Comparison of ENCODE assay signal across 2 cellular contexts in the genomic region with DNA sequence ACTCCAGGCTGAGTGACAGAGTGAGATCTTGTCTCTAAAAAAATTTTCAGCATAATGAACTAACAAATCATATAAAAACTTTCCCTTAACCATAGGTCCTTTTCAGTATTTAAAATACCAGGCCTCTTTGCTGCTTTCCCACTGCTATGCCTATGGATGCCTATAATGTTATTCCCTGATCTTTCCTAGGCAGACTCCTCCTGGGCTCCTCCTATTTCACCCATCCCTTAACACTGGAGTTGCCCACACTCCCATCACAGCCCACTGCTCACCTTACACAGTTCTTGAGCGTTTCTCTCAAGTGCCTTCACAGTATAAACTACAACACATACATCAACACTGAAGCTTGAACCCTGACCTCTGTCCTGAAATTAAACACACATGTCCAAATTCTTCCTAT.
TF ChIP-seq lines count a peak whose summit lies in the region.

No MANE protein-coding gene starts in this region.

TF ChIP-seq in GM23338, 12 proteins besides CTCF, POLR2A, EP300 and RAD21:
- TF ChIP-seq, protein P1, sequence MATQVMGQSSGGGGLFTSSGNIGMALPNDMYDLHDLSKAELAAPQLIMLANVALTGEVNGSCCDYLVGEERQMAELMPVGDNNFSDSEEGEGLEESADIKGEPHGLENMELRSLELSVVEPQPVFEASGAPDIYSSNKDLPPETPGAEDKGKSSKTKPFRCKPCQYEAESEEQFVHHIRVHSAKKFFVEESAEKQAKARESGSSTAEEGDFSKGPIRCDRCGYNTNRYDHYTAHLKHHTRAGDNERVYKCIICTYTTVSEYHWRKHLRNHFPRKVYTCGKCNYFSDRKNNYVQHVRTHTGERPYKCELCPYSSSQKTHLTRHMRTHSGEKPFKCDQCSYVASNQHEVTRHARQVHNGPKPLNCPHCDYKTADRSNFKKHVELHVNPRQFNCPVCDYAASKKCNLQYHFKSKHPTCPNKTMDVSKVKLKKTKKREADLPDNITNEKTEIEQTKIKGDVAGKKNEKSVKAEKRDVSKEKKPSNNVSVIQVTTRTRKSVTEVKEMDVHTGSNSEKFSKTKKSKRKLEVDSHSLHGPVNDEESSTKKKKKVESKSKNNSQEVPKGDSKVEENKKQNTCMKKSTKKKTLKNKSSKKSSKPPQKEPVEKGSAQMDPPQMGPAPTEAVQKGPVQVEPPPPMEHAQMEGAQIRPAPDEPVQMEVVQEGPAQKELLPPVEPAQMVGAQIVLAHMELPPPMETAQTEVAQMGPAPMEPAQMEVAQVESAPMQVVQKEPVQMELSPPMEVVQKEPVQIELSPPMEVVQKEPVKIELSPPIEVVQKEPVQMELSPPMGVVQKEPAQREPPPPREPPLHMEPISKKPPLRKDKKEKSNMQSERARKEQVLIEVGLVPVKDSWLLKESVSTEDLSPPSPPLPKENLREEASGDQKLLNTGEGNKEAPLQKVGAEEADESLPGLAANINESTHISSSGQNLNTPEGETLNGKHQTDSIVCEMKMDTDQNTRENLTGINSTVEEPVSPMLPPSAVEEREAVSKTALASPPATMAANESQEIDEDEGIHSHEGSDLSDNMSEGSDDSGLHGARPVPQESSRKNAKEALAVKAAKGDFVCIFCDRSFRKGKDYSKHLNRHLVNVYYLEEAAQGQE (IDR thresholded peaks at IDR 0.05; ENCODE audit: unreplicated experiment): no peak
- TF ChIP-seq POLR2AphosphoS5 (IDR thresholded peaks at IDR 0.05; ENCODE audit: low read depth) (no peak), ZNF114 (CRISPR knock-in tag; IDR thresholded peaks at IDR 0.05) (no peak), NANOG (IDR thresholded peaks at IDR 0.05; ENCODE audit: borderline replicate concordance) (no peak)

TF ChIP-seq in WTC11, 78 proteins besides CTCF, POLR2A, EP300 and RAD21 (continued from another document):
- TF ChIP-seq, protein P2, sequence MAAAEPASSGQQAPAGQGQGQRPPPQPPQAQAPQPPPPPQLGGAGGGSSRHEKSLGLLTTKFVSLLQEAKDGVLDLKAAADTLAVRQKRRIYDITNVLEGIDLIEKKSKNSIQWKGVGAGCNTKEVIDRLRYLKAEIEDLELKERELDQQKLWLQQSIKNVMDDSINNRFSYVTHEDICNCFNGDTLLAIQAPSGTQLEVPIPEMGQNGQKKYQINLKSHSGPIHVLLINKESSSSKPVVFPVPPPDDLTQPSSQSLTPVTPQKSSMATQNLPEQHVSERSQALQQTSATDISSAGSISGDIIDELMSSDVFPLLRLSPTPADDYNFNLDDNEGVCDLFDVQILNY (CRISPR knock-in tag; IDR thresholded peaks at IDR 0.05): no peak
- TF ChIP-seq, protein P3, sequence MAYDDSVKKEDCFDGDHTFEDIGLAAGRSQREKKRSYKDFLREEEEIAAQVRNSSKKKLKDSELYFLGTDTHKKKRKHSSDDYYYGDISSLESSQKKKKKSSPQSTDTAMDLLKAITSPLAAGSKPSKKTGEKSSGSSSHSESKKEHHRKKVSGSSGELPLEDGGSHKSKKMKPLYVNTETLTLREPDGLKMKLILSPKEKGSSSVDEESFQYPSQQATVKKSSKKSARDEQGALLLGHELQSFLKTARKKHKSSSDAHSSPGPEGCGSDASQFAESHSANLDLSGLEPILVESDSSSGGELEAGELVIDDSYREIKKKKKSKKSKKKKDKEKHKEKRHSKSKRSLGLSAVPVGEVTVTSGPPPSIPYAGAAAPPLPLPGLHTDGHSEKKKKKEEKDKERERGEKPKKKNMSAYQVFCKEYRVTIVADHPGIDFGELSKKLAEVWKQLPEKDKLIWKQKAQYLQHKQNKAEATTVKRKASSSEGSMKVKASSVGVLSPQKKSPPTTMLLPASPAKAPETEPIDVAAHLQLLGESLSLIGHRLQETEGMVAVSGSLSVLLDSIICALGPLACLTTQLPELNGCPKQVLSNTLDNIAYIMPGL (CRISPR knock-in tag; IDR thresholded peaks at IDR 0.05): no peak
- TF ChIP-seq HMGA2 (CRISPR knock-in tag; IDR thresholded peaks at IDR 0.05) (no peak), TCF7 (CRISPR knock-in tag; IDR thresholded peaks at IDR 0.05; ENCODE audit: low read depth) (no peak), SMAD3 (CRISPR knock-in tag; IDR thresholded peaks at IDR 0.05; ENCODE audit: borderline replicate concordance) (no peak), SOX15 (CRISPR knock-in tag; IDR thresholded peaks at IDR 0.05) (no peak), MXD4 (CRISPR knock-in tag; IDR thresholded peaks at IDR 0.05; ENCODE audit: borderline replicate concordance) (no peak)
- TF ChIP-seq, protein P4, sequence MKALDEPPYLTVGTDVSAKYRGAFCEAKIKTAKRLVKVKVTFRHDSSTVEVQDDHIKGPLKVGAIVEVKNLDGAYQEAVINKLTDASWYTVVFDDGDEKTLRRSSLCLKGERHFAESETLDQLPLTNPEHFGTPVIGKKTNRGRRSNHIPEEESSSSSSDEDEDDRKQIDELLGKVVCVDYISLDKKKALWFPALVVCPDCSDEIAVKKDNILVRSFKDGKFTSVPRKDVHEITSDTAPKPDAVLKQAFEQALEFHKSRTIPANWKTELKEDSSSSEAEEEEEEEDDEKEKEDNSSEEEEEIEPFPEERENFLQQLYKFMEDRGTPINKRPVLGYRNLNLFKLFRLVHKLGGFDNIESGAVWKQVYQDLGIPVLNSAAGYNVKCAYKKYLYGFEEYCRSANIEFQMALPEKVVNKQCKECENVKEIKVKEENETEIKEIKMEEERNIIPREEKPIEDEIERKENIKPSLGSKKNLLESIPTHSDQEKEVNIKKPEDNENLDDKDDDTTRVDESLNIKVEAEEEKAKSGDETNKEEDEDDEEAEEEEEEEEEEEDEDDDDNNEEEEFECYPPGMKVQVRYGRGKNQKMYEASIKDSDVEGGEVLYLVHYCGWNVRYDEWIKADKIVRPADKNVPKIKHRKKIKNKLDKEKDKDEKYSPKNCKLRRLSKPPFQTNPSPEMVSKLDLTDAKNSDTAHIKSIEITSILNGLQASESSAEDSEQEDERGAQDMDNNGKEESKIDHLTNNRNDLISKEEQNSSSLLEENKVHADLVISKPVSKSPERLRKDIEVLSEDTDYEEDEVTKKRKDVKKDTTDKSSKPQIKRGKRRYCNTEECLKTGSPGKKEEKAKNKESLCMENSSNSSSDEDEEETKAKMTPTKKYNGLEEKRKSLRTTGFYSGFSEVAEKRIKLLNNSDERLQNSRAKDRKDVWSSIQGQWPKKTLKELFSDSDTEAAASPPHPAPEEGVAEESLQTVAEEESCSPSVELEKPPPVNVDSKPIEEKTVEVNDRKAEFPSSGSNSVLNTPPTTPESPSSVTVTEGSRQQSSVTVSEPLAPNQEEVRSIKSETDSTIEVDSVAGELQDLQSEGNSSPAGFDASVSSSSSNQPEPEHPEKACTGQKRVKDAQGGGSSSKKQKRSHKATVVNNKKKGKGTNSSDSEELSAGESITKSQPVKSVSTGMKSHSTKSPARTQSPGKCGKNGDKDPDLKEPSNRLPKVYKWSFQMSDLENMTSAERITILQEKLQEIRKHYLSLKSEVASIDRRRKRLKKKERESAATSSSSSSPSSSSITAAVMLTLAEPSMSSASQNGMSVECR (CRISPR knock-in tag; IDR thresholded peaks at IDR 0.05; ENCODE audit: borderline replicate concordance): no peak
